ENCODE assay signal across 18 cellular contexts in the genomic region with DNA sequence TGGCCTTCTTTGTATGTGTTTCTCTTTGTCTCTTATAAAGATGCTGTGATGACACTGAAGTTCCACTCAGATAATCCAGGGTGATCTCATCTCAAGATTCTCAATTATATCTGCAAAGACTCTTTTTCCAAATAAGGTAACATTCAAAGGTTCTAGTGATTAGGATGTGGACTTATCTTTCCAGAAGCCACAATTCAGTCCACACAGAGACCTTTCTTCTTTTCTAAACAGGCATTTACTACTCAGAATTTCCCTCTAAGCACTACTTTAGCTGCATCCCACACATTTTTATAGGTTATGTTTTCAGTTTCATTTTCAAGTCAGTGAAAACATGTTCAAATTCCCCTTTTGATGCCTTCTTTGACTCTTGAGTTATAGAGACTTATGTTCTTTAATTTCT. TPM values are rescaled to one million over a fixed set of nuclear protein-coding genes. Genes with fewer than 3 reads are reported as not detected.
DNase-seq lines count a peak whose midpoint lies in the region; ATAC-seq and TF ChIP-seq lines count a peak whose summit lies in the region.
"Had no signal": no experiment of that assay in that cellular context is flagged by ENCODE, and none has a peak within 500 bp of the region (broad histone marks: within the 10 kb centered on the region; RNA-seq: fewer than 3 reads in every experiment).

No MANE protein-coding gene starts in this region.

- H3K4me2 ChIP-seq in MM.1S (ENCODE audit: low read depth, low read length): no peak overlapping the region
- H3K4me2 ChIP-seq: A549 had no signal

- CTCF ChIA-PET in activated CD4-positive, alpha-beta T cell treated with anti-CD3 and anti-CD28 coated beads for 36 hours (lab: Charles Lee): interaction anchor here (1.1 kb wide), 1 partner anchor 25 kb away, joined by 3 read pairs; no protein-coding TSS in a partner anchor

- H3K9me3 ChIP-seq in MM.1S (replicated peaks; ENCODE audit: insufficient read depth, low read length): no peaks in the 10 kb centered on the region
- H3K9me3 ChIP-seq: A549, Caco-2, HAP-1 had no signal

- no peaks in the 10 kb centered on the region for H3K36me3 ChIP-seq in MM.1S (replicated peaks; ENCODE audit: insufficient read depth, low read length)
- H3K36me3 ChIP-seq: HAP-1 had no signal

- no peaks in the 10 kb centered on the region for H3K27me3 ChIP-seq in MM.1S (replicated peaks; ENCODE audit: insufficient read depth, low read length)

- H3K4me3 ChIP-seq in MM.1S (ENCODE audit: low read length): no peak overlapping the region
- H3K4me3 ChIP-seq: A549, HAP-1 had no signal

- no peak for DNase-seq in activated CD4-positive, alpha-beta T cell treated with anti-CD3 and anti-CD28 coated beads for 36 hours
- no peak for DNase-seq in activated CD4-positive, alpha-beta T cell treated with anti-CD3 and anti-CD28 coated beads, Interleukin-2, amount 50 U/mL, for 1 hour
- peak; percentile 22 for DNase-seq in MM.1S
- DNase-seq in activated naive CD8-positive, alpha-beta T cell treated with anti-CD3 and anti-CD28 coated beads for 36 hours: no peak
- DNase-seq in activated T-cell treated with anti-CD3 and anti-CD28 coated beads, Interleukin-2, amount 50 U/mL, for 72 hours: no peak
- no peak for DNase-seq in G401 (ENCODE audit: low spot score)
- DNase-seq in NCI-H1930 (lab: John Stamatoyannopoulos, UW): no peak
- DNase-seq: AML-193; Caco-2; CD4-positive, alpha-beta T cell; GDM1 had no signal

- peak; percentile 57 for ATAC-seq in activated CD4-positive, alpha-beta T cell treated with anti-CD3 and anti-CD28 coated beads for 36 hours
- no peak for ATAC-seq in activated T-cell treated with anti-CD3 and anti-CD28 coated beads, Interleukin-2, amount 50 U/mL, for 72 hours (replicated peaks in 1 of 2)
- ATAC-seq: A549 had no signal

- H3K27ac ChIP-seq in MM.1S (ENCODE audit: low read length): no peak overlapping the region
- H3K27ac ChIP-seq: 22Rv1, A549, C4-2B, HL-60 had no signal

- peaks cover 10% of the 10 kb centered on the region for H3K9me3 Mint-ChIP-seq in activated CD4-positive, alpha-beta T cell treated with anti-CD3 and anti-CD28 coated beads for 36 hours (ENCODE audit: low read depth)
- peaks cover 18% of the 10 kb centered on the region for H3K9me3 Mint-ChIP-seq in activated naive CD8-positive, alpha-beta T cell treated with anti-CD3 and anti-CD28 coated beads for 36 hours
- H3K9me3 Mint-ChIP-seq in activated T-cell treated with anti-CD3 and anti-CD28 coated beads, Interleukin-2, amount 50 U/mL, for 72 hours: peaks cover 7 to 10% of the 10 kb centered on the region in 2 donors
- H3K9me3 Mint-ChIP-seq: CD4-positive, alpha-beta T cell had no signal

- no peak overlapping the region for H2AFZ ChIP-seq in MM.1S (ENCODE audit: low read length)

- H3K4me1 Mint-ChIP-seq in activated CD4-positive, alpha-beta T cell treated with anti-CD3 and anti-CD28 coated beads for 36 hours: peaks cover 13% of the 10 kb centered on the region
- peaks cover 13% of the 10 kb centered on the region for H3K4me1 Mint-ChIP-seq in activated naive CD8-positive, alpha-beta T cell treated with anti-CD3 and anti-CD28 coated beads for 36 hours
- peaks cover 11% of the 10 kb centered on the region for H3K4me1 Mint-ChIP-seq in activated T-cell treated with anti-CD3 and anti-CD28 coated beads, Interleukin-2, amount 50 U/mL, for 72 hours (ENCODE audit: low read depth)

- H3K27ac Mint-ChIP-seq in activated CD4-positive, alpha-beta T cell treated with anti-CD3 and anti-CD28 coated beads for 36 hours: no peak overlapping the region
- H3K27ac Mint-ChIP-seq in activated naive CD8-positive, alpha-beta T cell treated with anti-CD3 and anti-CD28 coated beads for 36 hours: peak overlapping the region; percentile 22
- H3K27ac Mint-ChIP-seq in activated T-cell treated with anti-CD3 and anti-CD28 coated beads, Interleukin-2, amount 50 U/mL, for 72 hours: no peak overlapping the region
- H3K27ac Mint-ChIP-seq: CD4-positive, alpha-beta T cell had no signal

- H4K20me1 ChIP-seq in MM.1S (ENCODE audit: insufficient read depth, low read length): no peaks in the 10 kb centered on the region

- intact Hi-C loops in activated CD4-positive, alpha-beta T cell treated with anti-CD3 and anti-CD28 coated beads for 36 hours (cut with DNase I, micrococcal nuclease): no loop called here

- in situ Hi-C loops in G401 (cut with HindIII; ENCODE audit: low sequenced_read_pairs): no loop called here

- no peaks in the 10 kb centered on the region for H3K4me1 ChIP-seq in MM.1S (ENCODE audit: low read length)
- H3K4me1 ChIP-seq: HAP-1 had no signal

- no peak for TF ChIP-seq CTCF in MM.1S (IDR thresholded peaks at IDR 0.05; ENCODE audit: low read length)

- H3K9ac ChIP-seq in MM.1S (ENCODE audit: low read length): no peak overlapping the region

- H3F3A ChIP-seq in MM.1S (ENCODE audit: insufficient read depth, low read length): 0 out of 2 replicates have a peak, but pooled peaks cover 3% of the 10 kb centered on the region

- no peaks in the 10 kb centered on the region for H3K36me3 Mint-ChIP-seq in activated CD4-positive, alpha-beta T cell treated with anti-CD3 and anti-CD28 coated beads for 36 hours (ENCODE audit: low read depth)
- peaks cover 8% of the 10 kb centered on the region for H3K36me3 Mint-ChIP-seq in activated naive CD8-positive, alpha-beta T cell treated with anti-CD3 and anti-CD28 coated beads for 36 hours
- H3K36me3 Mint-ChIP-seq in activated T-cell treated with anti-CD3 and anti-CD28 coated beads, Interleukin-2, amount 50 U/mL, for 72 hours (ENCODE audit: insufficient read depth in 2 of 2): peaks cover 0 to 10% of the 10 kb centered on the region in 2 donors

- no peaks in the 10 kb centered on the region for H3K9me2 ChIP-seq in MM.1S (replicated peaks; ENCODE audit: insufficient read depth, low read length)

- H3K27me3 Mint-ChIP-seq in activated CD4-positive, alpha-beta T cell treated with anti-CD3 and anti-CD28 coated beads for 36 hours: peaks cover 63% of the 10 kb centered on the region
- H3K27me3 Mint-ChIP-seq in activated naive CD8-positive, alpha-beta T cell treated with anti-CD3 and anti-CD28 coated beads for 36 hours: peaks cover 69% of the 10 kb centered on the region
- H3K27me3 Mint-ChIP-seq in activated T-cell treated with anti-CD3 and anti-CD28 coated beads, Interleukin-2, amount 50 U/mL, for 72 hours (ENCODE audit: low read depth): peaks cover 59% of the 10 kb centered on the region

- no peaks in the 10 kb centered on the region for H3K79me2 ChIP-seq in MM.1S (ENCODE audit: low read length)

- no peak overlapping the region for H3K4me3 Mint-ChIP-seq in activated CD4-positive, alpha-beta T cell treated with anti-CD3 and anti-CD28 coated beads for 36 hours
- H3K4me3 Mint-ChIP-seq in activated naive CD8-positive, alpha-beta T cell treated with anti-CD3 and anti-CD28 coated beads for 36 hours: no peak overlapping the region
- H3K4me3 Mint-ChIP-seq in activated T-cell treated with anti-CD3 and anti-CD28 coated beads, Interleukin-2, amount 50 U/mL, for 72 hours: no peak overlapping the region
- H3K4me3 Mint-ChIP-seq: CD4-positive, alpha-beta T cell had no signal

- POLR2A ChIA-PET in activated CD4-positive, alpha-beta T cell treated with anti-CD3 and anti-CD28 coated beads for 36 hours (lab: Charles Lee): no interaction called here

RNA-seq across cellular contexts. Expression of gene NKX2-1, which starts 9.0 kb away (rescaled TPM):
- not detected for total RNA-seq in activated CD4-positive, alpha-beta T cell treated with anti-CD3 and anti-CD28 coated beads for 36 hours
- total RNA-seq in activated naive CD8-positive, alpha-beta T cell treated with anti-CD3 and anti-CD28 coated beads for 36 hours: not detected
- not detected for total RNA-seq in activated T-cell treated with anti-CD3 and anti-CD28 coated beads, Interleukin-2, amount 50 U/mL, for 72 hours
- not detected in 2 replicates for total RNA-seq in G401 (2014; rRNA removed; shearing (Covaris generic))
- total RNA-seq: CD4-positive, alpha-beta T cell; H1; HT1080 had no signal

RNA-seq across cellular contexts. Expression of gene NKX2-8, which starts 53.4 kb away (rescaled TPM):
- not detected for total RNA-seq in activated CD4-positive, alpha-beta T cell treated with anti-CD3 and anti-CD28 coated beads for 36 hours
- total RNA-seq in activated naive CD8-positive, alpha-beta T cell treated with anti-CD3 and anti-CD28 coated beads for 36 hours: not detected
- total RNA-seq in activated T-cell treated with anti-CD3 and anti-CD28 coated beads, Interleukin-2, amount 50 U/mL, for 72 hours: not detected
- total RNA-seq in G401 (2014; rRNA removed; shearing (Covaris generic)): not detected in 2 replicates
- total RNA-seq: CD4-positive, alpha-beta T cell; H1; HT1080 had no signal
